Comparison of ENCODE assay signal across 8 cellular contexts in the genomic region with DNA sequence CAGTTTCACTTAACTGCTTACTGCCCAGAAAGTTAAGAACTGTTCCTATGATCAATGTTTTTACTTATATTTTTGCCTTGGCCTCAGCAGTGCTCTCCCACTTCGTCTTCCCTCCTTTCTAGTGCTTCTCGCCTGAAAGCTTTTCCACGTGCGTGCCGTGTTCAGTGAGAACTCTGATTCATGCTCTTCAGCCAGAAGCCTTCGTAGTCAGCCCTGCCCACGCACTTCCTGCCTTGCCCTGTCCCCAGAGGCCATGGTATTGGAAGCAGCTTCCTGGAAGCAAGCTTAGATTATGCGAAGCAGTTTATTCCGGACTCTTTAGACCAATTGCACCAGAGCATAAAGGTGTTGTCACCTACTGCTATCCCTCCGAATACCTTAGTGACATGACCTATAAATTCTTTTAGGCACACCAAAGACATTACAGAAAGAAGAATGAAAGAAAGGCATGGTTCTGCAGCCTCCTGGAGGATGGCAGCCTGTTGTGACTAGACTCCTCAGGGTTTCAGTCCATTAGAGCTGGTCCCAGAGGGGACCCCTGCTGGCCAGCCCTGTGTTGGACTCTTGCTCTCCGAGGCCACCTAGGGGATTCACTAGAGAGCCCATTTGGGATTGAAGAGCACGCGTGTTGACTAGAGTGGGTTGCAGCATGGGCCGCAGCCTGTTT.
DNase-seq lines count a peak whose midpoint lies in the region; ATAC-seq and TF ChIP-seq lines count a peak whose summit lies in the region.

No MANE protein-coding gene starts in this region.

- no peaks in the 10 kb centered on the region for H3K27me3 Mint-ChIP-seq in activated CD8-positive, alpha-beta T cell treated with anti-CD3 and anti-CD28 coated beads, Interleukin-2, amount 10 ng/mL, durations not matched to agents 7 days and 5 days (ENCODE audit: low read depth)
- H3K27me3 Mint-ChIP-seq in nephron (ENCODE audit: low read depth), result no peaks in the 10 kb centered on the region

- TF ChIP-seq CTCF in NB4 (IDR thresholded peaks at IDR 0.05; ENCODE audit: low read depth, low read length) (peak; percentile 83), nephron (IDR thresholded peaks at IDR 0.05; ENCODE audit: unreplicated experiment in 3 of 3) (peak; percentile 43 to 65 (median 50)), suprapubic skin (IDR thresholded peaks at IDR 0.05) (peak in 1 of 2 donors; percentile 30)

- H3K4me1 Mint-ChIP-seq in activated CD8-positive, alpha-beta T cell treated with anti-CD3 and anti-CD28 coated beads, Interleukin-2, amount 10 ng/mL, durations not matched to agents 7 days and 5 days (ENCODE audit: low read depth), result peaks cover 69% of the 10 kb centered on the region
- H3K4me1 Mint-ChIP-seq in nephron, result peaks cover 27% of the 10 kb centered on the region

- peak overlapping the region; percentile 16 for H3K4me3 Mint-ChIP-seq in activated CD8-positive, alpha-beta T cell treated with anti-CD3 and anti-CD28 coated beads, Interleukin-2, amount 10 ng/mL, durations not matched to agents 7 days and 5 days
- no peak overlapping the region for H3K4me3 Mint-ChIP-seq in nephron

- no peaks in the 10 kb centered on the region for H3K36me3 ChIP-seq in suprapubic skin

- POLR2A ChIA-PET in activated CD8-positive, alpha-beta T cell treated with anti-CD3 and anti-CD28 coated beads, Interleukin-2, amount 10 ng/mL, durations not matched to agents 7 days and 5 days (lab: Charles Lee), result interaction anchor here (0.8 kb wide), 1 partner anchor 1686 kb away, joined by 3 read pairs; no protein-coding TSS in a partner anchor

- DNase-seq in GM03348 (ENCODE audit: low spot score) (peak; percentile 93), NB4 (ENCODE audit: low read depth) (peak; percentile 71), epidermal melanocyte (ENCODE audit: insufficient read length, low spot score) (peak; percentile 67), suprapubic skin (ENCODE audit: low spot score in 2 of 2) (peak in 1 of 2 donors; percentile 80), NCI-H526 treated with DMSO at 0.1 percent for 48 hours (lab: John Stamatoyannopoulos, UW) (no peak)
- DNase-seq in activated CD8-positive, alpha-beta T cell treated with anti-CD3 and anti-CD28 coated beads, Interleukin-2, amount 10 ng/mL, durations not matched to agents 7 days and 5 days, result peak; percentile 70

- WGBS in suprapubic skin, result 50% methylated on average over 14 of the region's 14 CpGs

- H3K9me3 Mint-ChIP-seq in activated CD8-positive, alpha-beta T cell treated with anti-CD3 and anti-CD28 coated beads, Interleukin-2, amount 10 ng/mL, durations not matched to agents 7 days and 5 days (ENCODE audit: insufficient read depth), result peaks cover 8% of the 10 kb centered on the region
- H3K9me3 Mint-ChIP-seq in nephron, result peaks cover 7% of the 10 kb centered on the region

- H3K27ac Mint-ChIP-seq in activated CD8-positive, alpha-beta T cell treated with anti-CD3 and anti-CD28 coated beads, Interleukin-2, amount 10 ng/mL, durations not matched to agents 7 days and 5 days, result peak overlapping the region; percentile 90
- H3K27ac Mint-ChIP-seq in nephron, result peak overlapping the region; percentile 9 to 31 (median 19)

- TF ChIP-seq POLR2A in NB4 (IDR thresholded peaks at IDR 0.05; ENCODE audit: extremely low read depth, insufficient read length) (no peak), suprapubic skin (IDR thresholded peaks at IDR 0.05) (no peak)

- peaks cover 12% of the 10 kb centered on the region for H3K4me1 ChIP-seq in suprapubic skin

- ATAC-seq in activated CD8-positive, alpha-beta T cell treated with anti-CD3 and anti-CD28 coated beads, Interleukin-2, amount 10 ng/mL, durations not matched to agents 7 days and 5 days, result peak; percentile 85
- no peak for ATAC-seq in GM18873 (IDR thresholded peaks at IDR 0.05; ENCODE audit: low FRiP score, unreplicated experiment)

- H3K4me3 ChIP-seq in NB4 (ENCODE audit: low read depth, low read length) (no peak overlapping the region), suprapubic skin (no peak overlapping the region)

- H3K27me3 ChIP-seq in suprapubic skin, result no peaks in the 10 kb centered on the region

- CTCF ChIA-PET in activated CD8-positive, alpha-beta T cell treated with anti-CD3 and anti-CD28 coated beads, Interleukin-2, amount 10 ng/mL, durations not matched to agents 7 days and 5 days (lab: Charles Lee), result interaction anchor here (0.8 to 2.3 kb wide), 12 partner anchors 9 to 249 kb away, joined by 3 to 9 read pairs (median 3); no protein-coding TSS in a partner anchor

- no peaks in the 10 kb centered on the region for H3K9me3 ChIP-seq in suprapubic skin

- H3K36me3 Mint-ChIP-seq in activated CD8-positive, alpha-beta T cell treated with anti-CD3 and anti-CD28 coated beads, Interleukin-2, amount 10 ng/mL, durations not matched to agents 7 days and 5 days (ENCODE audit: low read depth), result peaks cover 62% of the 10 kb centered on the region
- H3K36me3 Mint-ChIP-seq in nephron (ENCODE audit: low read depth), result peaks cover 20% of the 10 kb centered on the region

- no peak for TF ChIP-seq EP300 in suprapubic skin (IDR thresholded peaks at IDR 0.05)

- peak overlapping the region; percentile 26 for H3K27ac ChIP-seq in suprapubic skin
